In the genomic region with DNA sequence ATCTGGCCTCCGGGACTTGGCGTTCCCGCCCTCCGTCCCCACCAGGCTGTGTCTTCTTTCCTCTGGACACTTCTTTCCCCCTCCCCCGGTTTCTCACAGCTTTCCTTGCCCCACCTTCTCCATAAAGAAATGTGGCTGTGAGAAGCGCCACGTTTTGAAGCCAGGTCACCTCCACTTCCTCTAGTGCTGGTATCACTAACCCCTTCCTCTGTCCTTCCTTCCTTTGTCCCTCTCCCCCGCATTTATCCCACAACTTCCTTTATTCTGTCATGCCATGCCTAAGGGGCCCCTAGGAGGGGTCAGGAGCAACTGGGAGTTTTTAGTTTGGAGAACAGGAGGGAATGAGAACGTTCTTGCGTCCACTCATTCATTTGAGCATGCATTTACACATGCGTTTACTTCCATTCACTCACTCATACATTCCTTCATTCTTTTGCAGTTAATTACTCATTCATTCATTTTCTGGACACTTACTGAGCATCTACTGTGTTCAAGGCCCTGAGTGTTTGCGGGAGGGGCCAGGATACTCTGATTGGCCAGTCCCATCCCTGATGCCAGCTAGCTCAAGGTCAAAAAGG, we compare ENCODE assay signal across 8 cellular contexts. TPM values are rescaled to one million over a fixed set of nuclear protein-coding genes. Genes with fewer than 3 reads are reported as not detected.
DNase-seq lines count a peak whose midpoint lies in the region; ATAC-seq and TF ChIP-seq lines count a peak whose summit lies in the region.

No MANE protein-coding gene starts in this region.

- H3K27me3 ChIP-seq in heart right ventricle, result peaks cover 0 to 7% (median 6%) of the 10 kb centered on the region in 7 donors
- H3K27me3 ChIP-seq in layer of hippocampus (ENCODE audit: control insufficient read depth, insufficient read depth, low read length), result no peaks in the 10 kb centered on the region
- no peaks in the 10 kb centered on the region for H3K27me3 ChIP-seq in uterus

- ATAC-seq in heart right ventricle (no peak), GM18502 (IDR thresholded peaks at IDR 0.05; ENCODE audit: poor library complexity, unreplicated experiment) (no peak)

- H3K4me3 ChIP-seq in heart right ventricle (peak overlapping the region in 7 of 10 donors; percentile 42 to 67 (median 53)), uterus (peak overlapping the region; percentile 34 to 48)

- H3K36me3 ChIP-seq in heart right ventricle, result no peaks in the 10 kb centered on the region
- H3K36me3 ChIP-seq in uterus, result no peaks in the 10 kb centered on the region

- intact Hi-C loops in heart right ventricle (cut with DNase I), result loop anchor here in 1 of 10 donors (10.0 kb wide), 1 partner anchor 172 kb away; a partner anchor contains a TSS
- intact Hi-C loops in cardiac septum (cut with DNase I), result no loop called here
- intact Hi-C loops in uterus (cut with DNase I; ENCODE audit: low total_unique reads), result no loop called here

- TF ChIP-seq CTCF in heart right ventricle (IDR thresholded peaks at IDR 0.05) (no peak), uterus (IDR thresholded peaks at IDR 0.05) (no peak)

- TF ChIP-seq POLR2A in uterus (IDR thresholded peaks at IDR 0.05), result no peak

- H3K9me3 ChIP-seq in heart right ventricle, result no peaks in the 10 kb centered on the region
- H3K9me3 ChIP-seq in uterus, result no peaks in the 10 kb centered on the region

- H3K4me1 ChIP-seq in heart right ventricle (peaks cover 3 to 49% (median 29%) of the 10 kb centered on the region in 9 donors), uterus (peaks cover 0 to 15% of the 10 kb centered on the region in 2 donors)

- H3K27ac ChIP-seq in heart right ventricle (peak overlapping the region in 7 of 10 donors; percentile 51 to 78 (median 64)), layer of hippocampus (ENCODE audit: low read depth, low read length) (peak overlapping the region; percentile 68), uterus (peak overlapping the region; percentile 81 to 89)

- 54 to 58% methylated on average over 12 of the region's 12 CpGs for WGBS in heart right ventricle, 2 donors

- DNase-seq in heart right ventricle, result no peak
- no peak for DNase-seq in cardiac septum (ENCODE audit: low spot score)
- DNase-seq in amniotic epithelial cell (ENCODE audit: low read depth), result peak; percentile 57
- DNase-seq in uterus, result no peak
- DNase-seq in NCI-H1436 treated with DMSO at 0.1 percent for 48 hours (lab: John Stamatoyannopoulos, UW), result no peak
- no peak for DNase-seq in NCI-H524 (lab: John Stamatoyannopoulos, UW)

RNA-seq across cellular contexts. Expression of a gene that starts 5.0 kb away (rescaled TPM):
- 10 to 100 TPM; 25.8 to 77.2 (median 59.4) TPM for total RNA-seq in heart right ventricle
- polyA plus RNA-seq in heart right ventricle, result 10 to 100 TPM; 33.0 to 44.8 TPM
- 44.1 TPM for total RNA-seq in cardiac septum
- 10 to 100 TPM in 2 of 4 donors, 1 to 10 TPM in 2; 2.4 to 17.1 (median 10.1) TPM for total RNA-seq in uterus
